19 cellular contexts compared by ENCODE assay signal in the genomic region with DNA sequence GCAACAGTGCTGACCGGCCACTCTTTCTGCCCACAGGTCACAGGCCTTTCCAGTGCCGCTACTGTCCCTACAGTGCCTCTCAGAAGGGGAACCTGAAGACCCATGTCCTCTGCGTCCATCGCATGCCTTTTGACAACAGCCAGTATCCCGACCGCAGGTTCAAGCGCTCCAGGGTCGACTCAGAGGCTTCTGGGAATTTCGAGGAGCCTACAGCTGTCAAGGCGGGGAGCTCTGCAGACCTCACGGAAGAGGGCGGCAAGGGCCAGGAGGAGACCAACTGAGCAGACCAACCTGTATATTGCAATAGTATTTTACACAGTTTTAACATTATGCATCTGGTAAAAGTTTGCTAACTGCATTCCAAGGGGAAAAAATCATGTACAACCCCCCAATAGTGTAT.
"Had no signal": no experiment of that assay in that cellular context is flagged by ENCODE, and none has a peak within 500 bp of the region (broad histone marks: within the 10 kb centered on the region; RNA-seq: fewer than 3 reads in every experiment).

No MANE protein-coding gene starts in this region.

- H3K4me3 ChIP-seq: adrenal gland, breast epithelium, tibial artery had no signal

- H3K4me1 Mint-ChIP-seq: activated T-helper 17 cell treated with anti-CD3 and anti-CD28 coated beads, Interleukin-2, amount 50 U/mL, for 72 hours; central memory CD8-positive, alpha-beta T cell; stimulated activated effector memory CD8-positive, alpha-beta T cell treated with anti-CD3 and anti-CD28 coated beads, Interleukin-12 subunit alpha, Interleukin-12 subunit beta, amount 100 ng/mL, for 72 hours; stimulated activated naive CD8-positive, alpha-beta T cell treated with anti-CD3 and anti-CD28 coated beads, Interleukin-15, amount 100 ng/mL, for 72 hours had no signal

- H3K36me3 ChIP-seq: adrenal gland, breast epithelium, tibial artery had no signal

- H3K27ac Mint-ChIP-seq: activated naive CD8-positive, alpha-beta T cell; activated T-cell treated with anti-CD3 and anti-CD28 coated beads, Interleukin-2, amount 50 U/mL, for 24 hours; activated T-helper 17 cell treated with anti-CD3 and anti-CD28 coated beads, Interleukin-2, amount 50 U/mL, for 72 hours; effector memory CD8-positive, alpha-beta T cell; stimulated activated effector memory CD8-positive, alpha-beta T cell treated with anti-CD3 and anti-CD28 coated beads, Interleukin-12 subunit alpha, Interleukin-12 subunit beta, amount 100 ng/mL, for 72 hours; stimulated activated naive CD8-positive, alpha-beta T cell treated with anti-CD3 and anti-CD28 coated beads, Interleukin-15, amount 100 ng/mL, for 72 hours had no signal

- H3K9me3 Mint-ChIP-seq: activated T-cell treated with anti-CD3 and anti-CD28 coated beads, Interleukin-2, amount 50 U/mL, for 24 hours; activated T-helper 17 cell treated with anti-CD3 and anti-CD28 coated beads, Interleukin-2, amount 50 U/mL, for 72 hours; central memory CD8-positive, alpha-beta T cell; stimulated activated effector memory CD8-positive, alpha-beta T cell treated with anti-CD3 and anti-CD28 coated beads, Interleukin-12 subunit alpha, Interleukin-12 subunit beta, amount 100 ng/mL, for 72 hours; stimulated activated naive CD8-positive, alpha-beta T cell treated with anti-CD3 and anti-CD28 coated beads, Interleukin-15, amount 100 ng/mL, for 72 hours had no signal

- ATAC-seq: activated T-helper 17 cell treated with anti-CD3 and anti-CD28 coated beads, Interleukin-2, amount 50 U/mL, for 72 hours; effector memory CD8-positive, alpha-beta T cell; esophagus mucosa; left ventricle myocardium superior; sciatic nerve; stimulated activated effector memory CD8-positive, alpha-beta T cell treated with anti-CD3 and anti-CD28 coated beads, Interleukin-12 subunit alpha, Interleukin-12 subunit beta, amount 100 ng/mL, for 72 hours; stimulated activated naive CD8-positive, alpha-beta T cell treated with anti-CD3 and anti-CD28 coated beads, Interleukin-15, amount 100 ng/mL, for 72 hours had no signal

- H3K9me3 ChIP-seq: adrenal gland, breast epithelium, tibial artery had no signal

- H3K27ac ChIP-seq: adrenal gland, breast epithelium, tibial artery had no signal

- H3K36me3 Mint-ChIP-seq: activated naive CD8-positive, alpha-beta T cell; stimulated activated effector memory CD8-positive, alpha-beta T cell treated with anti-CD3 and anti-CD28 coated beads, Interleukin-12 subunit alpha, Interleukin-12 subunit beta, amount 100 ng/mL, for 72 hours had no signal

- DNase-seq: activated CD8-positive, alpha-beta memory T cell treated with anti-CD3 and anti-CD28 coated beads, Interleukin-2, amount 50 U/mL, for 4 hours; activated T-cell treated with anti-CD3 and anti-CD28 coated beads, Interleukin-2, amount 50 U/mL, for 24 hours; adrenal gland; effector memory CD8-positive, alpha-beta T cell; left ventricle myocardium superior; mammary epithelial cell; midbrain; posterior cingulate gyrus; small intestine; stimulated activated CD4-positive, alpha-beta T cell treated with anti-CD3 and anti-CD28 coated beads, Interleukin-2, amount 100 ng/mL, for 24 hours; stimulated activated naive CD8-positive, alpha-beta T cell treated with anti-CD3 and anti-CD28 coated beads, Interleukin-15, amount 100 ng/mL, for 72 hours had no signal

- H3K27me3 ChIP-seq: adrenal gland, breast epithelium had no signal

- H3K4me3 Mint-ChIP-seq: activated naive CD8-positive, alpha-beta T cell; activated T-cell treated with anti-CD3 and anti-CD28 coated beads, Interleukin-2, amount 50 U/mL, for 24 hours; activated T-helper 17 cell treated with anti-CD3 and anti-CD28 coated beads, Interleukin-2, amount 50 U/mL, for 72 hours; central memory CD8-positive, alpha-beta T cell; effector memory CD8-positive, alpha-beta T cell; stimulated activated effector memory CD8-positive, alpha-beta T cell treated with anti-CD3 and anti-CD28 coated beads, Interleukin-12 subunit alpha, Interleukin-12 subunit beta, amount 100 ng/mL, for 72 hours; stimulated activated naive CD8-positive, alpha-beta T cell treated with anti-CD3 and anti-CD28 coated beads, Interleukin-15, amount 100 ng/mL, for 72 hours had no signal

- H3K4me1 ChIP-seq: adrenal gland, breast epithelium, tibial artery had no signal
